In the genomic region with DNA sequence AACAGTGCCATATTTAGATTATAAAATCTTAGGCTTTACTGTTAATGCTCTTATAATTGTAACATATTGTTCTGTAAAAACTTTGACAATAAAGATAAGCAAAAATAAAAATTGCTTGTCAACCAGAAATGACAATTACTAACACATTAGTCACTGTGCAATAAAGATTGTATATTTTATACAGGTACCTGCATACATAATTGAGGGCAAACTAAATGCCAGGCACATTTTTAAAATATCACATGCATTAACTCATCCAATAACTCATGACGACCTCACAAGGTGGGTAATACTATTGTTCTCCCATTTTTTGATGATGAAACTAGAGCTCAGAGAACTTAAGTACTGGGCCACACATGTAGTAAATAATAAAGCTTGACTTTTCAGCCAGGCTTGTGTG, we compare ENCODE assay signal across 22 cellular contexts.
"Had no signal": no experiment of that assay in that cellular context is flagged by ENCODE, and none has a peak within 500 bp of the region (broad histone marks: within the 10 kb centered on the region; RNA-seq: fewer than 3 reads in every experiment).

No MANE protein-coding gene starts in this region.

- H3K36me3 ChIP-seq: adrenal gland, gastrocnemius medialis, heart right ventricle, pancreas, thoracic aorta, upper lobe of right lung had no signal

- H3K27me3 ChIP-seq: adrenal gland, gastrocnemius medialis, heart right ventricle, pancreas, upper lobe of right lung had no signal

- H3K4me1 ChIP-seq: adrenal gland, gastrocnemius medialis, heart right ventricle, pancreas, upper lobe of right lung had no signal

- H3K4me3 Mint-ChIP-seq: activated CD4-positive, alpha-beta T cell treated with anti-CD3 and anti-CD28 coated beads for 36 hours; activated T-helper 1 cell treated with anti-CD3 and anti-CD28 coated beads, Interleukin-12 subunit alpha, Interleukin-12 subunit beta, Interleukin-2, Interleukin-4 antibody, amounts not matched to agents 30 ng/mL and 10 ng/mL and 1 ng/mL, durations not matched to agents 14 hours and 24 hours and 36 hours; effector memory CD8-positive, alpha-beta T cell; naive thymus-derived CD4-positive, alpha-beta T cell; stimulated activated naive B cell treated with anti-CD40 and anti-IgM and Interleukin-4, amounts not matched to agents 10 μg/mL and 1 μg/mL and 100 μg/mL, for 72 hours; T-helper 2 cell treated with Interferon-gamma antibody and Interleukin-4, amounts not matched to agents 5 μg/mL and 100 μg/mL, for 36 hours; WTC11 had no signal

- H3K9me3 ChIP-seq: adrenal gland, gastrocnemius medialis, heart right ventricle, pancreas, thoracic aorta, upper lobe of right lung had no signal

- H3K4me1 Mint-ChIP-seq: activated CD4-positive, alpha-beta T cell treated with anti-CD3 and anti-CD28 coated beads for 36 hours; stimulated activated naive B cell treated with anti-CD40 and anti-IgM and Interleukin-4, amounts not matched to agents 10 μg/mL and 1 μg/mL and 100 μg/mL, for 72 hours had no signal

- H3K27ac ChIP-seq: adrenal gland, gastrocnemius medialis, heart right ventricle, pancreas, thoracic aorta, upper lobe of right lung had no signal

- ATAC-seq: activated CD4-positive, alpha-beta T cell treated with anti-CD3 and anti-CD28 coated beads for 36 hours; activated naive CD4-positive, alpha-beta T cell treated with anti-CD3 and anti-CD28 coated beads, Interleukin-2, amount 50 U/mL, for 72 hours; effector memory CD8-positive, alpha-beta T cell; gastrocnemius medialis; heart right ventricle; naive thymus-derived CD4-positive, alpha-beta T cell; pancreas; sciatic nerve; stimulated activated naive B cell treated with anti-CD40 and anti-IgM and Interleukin-4, amounts not matched to agents 10 μg/mL and 1 μg/mL and 100 μg/mL, for 72 hours; upper lobe of right lung; WTC11 had no signal

- H3K27me3 Mint-ChIP-seq: activated CD4-positive, alpha-beta T cell treated with anti-CD3 and anti-CD28 coated beads for 36 hours; effector memory CD8-positive, alpha-beta T cell; naive thymus-derived CD4-positive, alpha-beta T cell; stimulated activated naive B cell treated with anti-CD40 and anti-IgM and Interleukin-4, amounts not matched to agents 10 μg/mL and 1 μg/mL and 100 μg/mL, for 72 hours had no signal

- H3K4me3 ChIP-seq: adrenal gland, gastrocnemius medialis, heart right ventricle, pancreas, thoracic aorta, upper lobe of right lung had no signal

- DNase-seq: activated CD4-positive, alpha-beta T cell treated with anti-CD3 and anti-CD28 coated beads for 36 hours; activated CD4-positive, alpha-beta T cell treated with anti-CD3 and anti-CD28 coated beads, Interleukin-2, amount 50 U/mL, for 48 hours; activated gamma-delta T cell treated with Interleukin-2 at 50 U/mL for 16 hours; activated T-cell treated with anti-CD3 and anti-CD28 coated beads for 4 hours; adrenal gland; caudate nucleus; effector memory CD8-positive, alpha-beta T cell; gastrocnemius medialis; heart right ventricle; mesendoderm; naive thymus-derived CD4-positive, alpha-beta T cell; pancreas; stimulated activated CD4-positive, alpha-beta T cell treated with anti-CD3 and anti-CD28 coated beads, Interleukin-4, amount 100 ng/mL, for 4 hours; stimulated activated naive B cell treated with anti-CD40 and anti-IgM and Interleukin-4, amounts not matched to agents 10 μg/mL and 1 μg/mL and 100 μg/mL, for 72 hours; upper lobe of right lung had no signal

- FAIRE-seq: pancreas, TTC549 had no signal

- H3K27ac Mint-ChIP-seq: activated CD4-positive, alpha-beta T cell treated with anti-CD3 and anti-CD28 coated beads for 36 hours; activated naive CD4-positive, alpha-beta T cell treated with anti-CD3 and anti-CD28 coated beads, Interleukin-2, amount 50 U/mL, for 72 hours; activated T-helper 1 cell treated with anti-CD3 and anti-CD28 coated beads, Interleukin-12 subunit alpha, Interleukin-12 subunit beta, Interleukin-2, Interleukin-4 antibody, amounts not matched to agents 30 ng/mL and 10 ng/mL and 1 ng/mL, durations not matched to agents 14 hours and 24 hours and 36 hours; effector memory CD8-positive, alpha-beta T cell; naive thymus-derived CD4-positive, alpha-beta T cell; stimulated activated naive B cell treated with anti-CD40 and anti-IgM and Interleukin-4, amounts not matched to agents 10 μg/mL and 1 μg/mL and 100 μg/mL, for 72 hours; T-helper 2 cell treated with Interferon-gamma antibody and Interleukin-4, amounts not matched to agents 5 μg/mL and 100 μg/mL, for 36 hours; WTC11 had no signal

- H3K36me3 Mint-ChIP-seq: activated naive CD4-positive, alpha-beta T cell treated with anti-CD3 and anti-CD28 coated beads, Interleukin-2, amount 50 U/mL, for 72 hours; naive thymus-derived CD4-positive, alpha-beta T cell; stimulated activated naive B cell treated with anti-CD40 and anti-IgM and Interleukin-4, amounts not matched to agents 10 μg/mL and 1 μg/mL and 100 μg/mL, for 72 hours had no signal
